ENCODE assay signal across 23 cellular contexts in genomic region chr2:205483122-205483521, GRCh38.
"Had no signal": no experiment of that assay in that cellular context is flagged by ENCODE, and none has a peak within 500 bp of the region (broad histone marks: within the 10 kb centered on the region; RNA-seq: fewer than 3 reads in every experiment).

No MANE protein-coding gene starts in this region.

- ATAC-seq: activated T-helper 17 cell treated with anti-CD3 and anti-CD28 coated beads, Interleukin-2, amount 50 U/mL, for 72 hours; esophagus mucosa; left lung; naive thymus-derived CD8-positive, alpha-beta T cell; right lobe of liver; stimulated activated effector memory CD8-positive, alpha-beta T cell treated with anti-CD3 and anti-CD28 coated beads, Interleukin-12 subunit alpha, Interleukin-12 subunit beta, amount 100 ng/mL, for 72 hours; stimulated activated naive CD8-positive, alpha-beta T cell treated with anti-CD3 and anti-CD28 coated beads, Interleukin-15, amount 100 ng/mL, for 72 hours had no signal

- DNase-seq: activated CD4-positive, alpha-beta T cell treated with anti-CD3 and anti-CD28 coated beads, Interleukin-2, amount 50 U/mL, for 4 hours; activated CD8-positive, alpha-beta memory T cell treated with anti-CD3 and anti-CD28 coated beads for 24 hours; activated CD8-positive, alpha-beta memory T cell treated with anti-CD3 and anti-CD28 coated beads, Interleukin-2, amount 50 U/mL, for 4 hours; activated naive CD4-positive, alpha-beta T cell; activated naive CD8-positive, alpha-beta T cell treated with anti-CD3 and anti-CD28 coated beads for 36 hours; activated T-cell treated with anti-CD3 and anti-CD28 coated beads, Interleukin-2, amount 50 U/mL, for 24 hours; central memory CD4-positive, alpha-beta T cell; dermis blood vessel endothelial cell; effector CD8-positive, alpha-beta T cell; head of caudate nucleus; naive thymus-derived CD8-positive, alpha-beta T cell; right lobe of liver; stimulated activated CD4-positive, alpha-beta T cell treated with anti-CD3 and anti-CD28 coated beads, Interleukin-2, amount 100 ng/mL, for 24 hours; stimulated activated naive CD8-positive, alpha-beta T cell treated with anti-CD3 and anti-CD28 coated beads, Interleukin-15, amount 100 ng/mL, for 72 hours; T-helper 9 cell; tibial artery had no signal

- H3K36me3 ChIP-seq: left lung, right lobe of liver, tibial artery had no signal

- H3K36me3 Mint-ChIP-seq: activated naive CD8-positive, alpha-beta T cell treated with anti-CD3 and anti-CD28 coated beads for 36 hours; naive thymus-derived CD8-positive, alpha-beta T cell; stimulated activated effector memory CD8-positive, alpha-beta T cell treated with anti-CD3 and anti-CD28 coated beads, Interleukin-12 subunit alpha, Interleukin-12 subunit beta, amount 100 ng/mL, for 72 hours had no signal

- H3K4me1 ChIP-seq: left lung, parathyroid adenoma, right lobe of liver, tibial artery had no signal

- H3K9me3 ChIP-seq: left lung, right lobe of liver, tibial artery had no signal

- H3K9me3 Mint-ChIP-seq: activated T-cell treated with anti-CD3 and anti-CD28 coated beads, Interleukin-2, amount 50 U/mL, for 24 hours had no signal

- H3K4me3 ChIP-seq: left lung, lung, right lobe of liver, skin epidermis, tibial artery had no signal

- H3K27ac Mint-ChIP-seq: activated naive CD8-positive, alpha-beta T cell treated with anti-CD3 and anti-CD28 coated beads for 36 hours; activated T-cell treated with anti-CD3 and anti-CD28 coated beads, Interleukin-2, amount 50 U/mL, for 24 hours; activated T-helper 17 cell treated with anti-CD3 and anti-CD28 coated beads, Interleukin-2, amount 50 U/mL, for 72 hours; naive thymus-derived CD8-positive, alpha-beta T cell; stimulated activated effector memory CD8-positive, alpha-beta T cell treated with anti-CD3 and anti-CD28 coated beads, Interleukin-12 subunit alpha, Interleukin-12 subunit beta, amount 100 ng/mL, for 72 hours had no signal

- H3K79me2 ChIP-seq: parathyroid adenoma had no signal

- H2AFZ ChIP-seq: parathyroid adenoma had no signal

- H3K27ac ChIP-seq: left lung, parathyroid adenoma, right lobe of liver, skin epidermis, tibial artery had no signal

- H3K4me3 Mint-ChIP-seq: activated naive CD8-positive, alpha-beta T cell treated with anti-CD3 and anti-CD28 coated beads for 36 hours; activated T-cell treated with anti-CD3 and anti-CD28 coated beads, Interleukin-2, amount 50 U/mL, for 24 hours; activated T-helper 17 cell treated with anti-CD3 and anti-CD28 coated beads, Interleukin-2, amount 50 U/mL, for 72 hours; naive thymus-derived CD8-positive, alpha-beta T cell; stimulated activated effector memory CD8-positive, alpha-beta T cell treated with anti-CD3 and anti-CD28 coated beads, Interleukin-12 subunit alpha, Interleukin-12 subunit beta, amount 100 ng/mL, for 72 hours; stimulated activated naive CD8-positive, alpha-beta T cell treated with anti-CD3 and anti-CD28 coated beads, Interleukin-15, amount 100 ng/mL, for 72 hours had no signal

- H3K27me3 Mint-ChIP-seq: activated naive CD8-positive, alpha-beta T cell treated with anti-CD3 and anti-CD28 coated beads for 36 hours; activated T-cell treated with anti-CD3 and anti-CD28 coated beads, Interleukin-2, amount 50 U/mL, for 24 hours; stimulated activated naive CD8-positive, alpha-beta T cell treated with anti-CD3 and anti-CD28 coated beads, Interleukin-15, amount 100 ng/mL, for 72 hours had no signal

- H3K27me3 ChIP-seq: left lung, right lobe of liver, tibial artery had no signal

- H3K9ac ChIP-seq: parathyroid adenoma had no signal

- H3K4me1 Mint-ChIP-seq: activated naive CD8-positive, alpha-beta T cell treated with anti-CD3 and anti-CD28 coated beads for 36 hours; activated T-helper 17 cell treated with anti-CD3 and anti-CD28 coated beads, Interleukin-2, amount 50 U/mL, for 72 hours; naive thymus-derived CD8-positive, alpha-beta T cell; stimulated activated effector memory CD8-positive, alpha-beta T cell treated with anti-CD3 and anti-CD28 coated beads, Interleukin-12 subunit alpha, Interleukin-12 subunit beta, amount 100 ng/mL, for 72 hours; stimulated activated naive CD8-positive, alpha-beta T cell treated with anti-CD3 and anti-CD28 coated beads, Interleukin-15, amount 100 ng/mL, for 72 hours had no signal
